8 cellular contexts compared by ENCODE assay signal in the genomic region with DNA sequence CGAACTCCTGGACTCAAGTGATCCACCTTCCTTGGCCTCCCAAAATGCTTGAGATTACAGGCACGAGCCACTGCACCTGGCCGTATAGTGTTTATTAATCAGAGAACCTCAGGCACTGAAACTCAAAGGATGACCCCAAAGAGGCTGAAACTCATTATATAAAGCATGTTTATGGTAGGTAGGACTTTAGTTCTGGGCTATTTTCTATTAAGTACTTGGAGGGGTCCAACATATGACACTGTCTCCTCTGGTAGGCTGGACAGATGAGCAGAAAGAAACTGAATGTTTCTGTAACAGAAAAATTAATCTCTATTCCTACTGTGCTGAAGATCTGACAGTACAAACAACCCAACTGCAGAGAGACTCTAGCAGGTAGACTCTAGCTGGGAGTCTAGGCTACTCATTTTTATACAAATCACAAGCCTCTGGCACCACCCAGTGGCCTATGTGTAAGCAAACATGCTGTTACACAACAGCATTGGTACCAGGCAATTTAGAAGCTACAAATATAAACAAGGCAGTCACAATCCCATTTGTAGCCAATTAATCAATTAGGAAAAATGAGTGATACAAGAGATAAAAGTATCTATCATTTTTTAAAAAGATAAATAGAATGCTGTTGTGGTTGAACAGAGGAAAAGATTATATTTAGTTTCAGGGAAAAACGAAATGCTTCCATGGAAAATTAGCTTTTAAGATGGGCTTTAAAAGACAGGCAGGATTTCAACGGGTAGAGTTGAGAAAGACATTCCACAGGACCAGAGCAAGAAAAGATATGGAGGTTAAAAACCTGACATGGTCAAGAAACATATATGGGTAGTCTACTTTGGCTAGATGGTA. TPM values are rescaled to one million over a fixed set of nuclear protein-coding genes. Genes with fewer than 3 reads are reported as not detected.
DNase-seq lines count a peak whose midpoint lies in the region; ATAC-seq and TF ChIP-seq lines count a peak whose summit lies in the region.

No MANE protein-coding gene starts in this region.

- peaks cover 0 to 5% (median 0%) of the 10 kb centered on the region in 4 donors for H3K36me3 ChIP-seq in right lobe of liver

- DNase-seq in GM04503 (ENCODE audit: low read depth) (peak; percentile 27), NCI-H345 treated with DMSO at 0.1 percent for 48 hours (lab: John Stamatoyannopoulos, UW; ENCODE audit: unreplicated experiment) (peak; percentile 59), dermis blood vessel endothelial cell (peak; percentile 83), right lobe of liver (peak in 2 of 3 donors; percentile 49 to 79)
- DNase-seq in activated CD4-positive, alpha-beta T cell treated with anti-CD3 and anti-CD28 coated beads for 24 hours (ENCODE audit: low read depth in 2 of 2): peak; percentile 10 to 20
- DNase-seq in stimulated activated CD8-positive, alpha-beta memory T cell treated with anti-CD3 and anti-CD28 coated beads, Interleukin-12 subunit alpha, Interleukin-12 subunit beta, amount 100 ng/mL, for 1 hour (ENCODE audit: low read depth): peak; percentile 39

- no peak overlapping the region for H3K4me3 ChIP-seq in right lobe of liver

- no peaks in the 10 kb centered on the region for H3K27me3 ChIP-seq in right lobe of liver

- intact Hi-C loops in right lobe of liver (cut with DNase I): loop anchor here in 1 of 2 donors (10.0 kb wide), 1 partner anchor 57 kb away; the partner anchor contains the start of gene CASQ1

- TF ChIP-seq CTCF in right lobe of liver (IDR thresholded peaks at IDR 0.05): peak; percentile 81 to 91 (median 84)

- ATAC-seq in HG02981 (IDR thresholded peaks at IDR 0.05; ENCODE audit: unreplicated experiment) (peak; percentile 76), right lobe of liver (peak; percentile 92 to 99 (median 96)), GM19035 (IDR thresholded peaks at IDR 0.05; ENCODE audit: unreplicated experiment) (no peak)

- H3K9me3 ChIP-seq in right lobe of liver: no peaks in the 10 kb centered on the region

- 42% methylated on average over 5 of the region's 5 CpGs for WGBS in right lobe of liver (ENCODE audit: insufficient coverage, low coverage, low lambda C conversion rate, missing lambda C conversion rate)

- peaks cover 0 to 39% (median 10%) of the 10 kb centered on the region in 4 donors for H3K4me1 ChIP-seq in right lobe of liver

- TF ChIP-seq POLR2A in right lobe of liver (IDR thresholded peaks at IDR 0.05): no peak

- H3K27ac ChIP-seq in right lobe of liver: peak overlapping the region in 2 of 3 donors; percentile 59 to 65

RNA-seq across cellular contexts. Expression of gene DCAF8, which starts 10.4 kb away (rescaled TPM):
- total RNA-seq in dermis blood vessel endothelial cell: 82.1 and 87.3 TPM in 2 replicates
- 100 to 1,000 TPM in 4 of 6 experiments, 10 to 100 TPM in 2; 80.2 to 137 (median 110) TPM for total RNA-seq in right lobe of liver

RNA-seq across cellular contexts. Expression of gene PEX19, which starts 33.0 kb away (rescaled TPM):
- total RNA-seq in dermis blood vessel endothelial cell (33.9 and 35.4 TPM in 2 replicates), right lobe of liver (10 to 100 TPM; 55.8 to 96.2 (median 84.1) TPM)

RNA-seq across cellular contexts. Expression of gene PEA15, which starts 46.7 kb away (rescaled TPM):
- total RNA-seq in dermis blood vessel endothelial cell (65.2 and 121 TPM in 2 replicates), right lobe of liver (10 to 100 TPM; 11.5 to 45.7 (median 18.0) TPM)

Comparison
In these comparisons a context has a peak if more than half of its experiments do, and no peak if none do; other contexts are left out.
1. DNase-seq: peak in every context shown above with its lines; median percentile 83 in dermis blood vessel endothelial cell; 64 in right lobe of liver; 59 in NCI-H345 treated with DMSO at 0.1 percent for 48 hours; 39 in stimulated activated CD8-positive, alpha-beta memory T cell treated with anti-CD3 and anti-CD28 coated beads, Interleukin-12 subunit alpha, Interleukin-12 subunit beta, amount 100 ng/mL, for 1 hour; 27 in GM04503; 15 in activated CD4-positive, alpha-beta T cell treated with anti-CD3 and anti-CD28 coated beads for 24 hours.